ENCODE assay signal across 8 cellular contexts in genomic region chr17:31494259-31495048, GRCh38.
DNase-seq lines count a peak whose midpoint lies in the region; ATAC-seq lines count a peak whose summit lies in the region.

No MANE protein-coding gene starts in this region.

- H3K18ac ChIP-seq in neuronal stem cell (ENCODE audit: low read length), result no peak overlapping the region

- H4K91ac ChIP-seq in neuronal stem cell (ENCODE audit: low read depth, low read length, poor library complexity), result no peak overlapping the region

- H3K79me1 ChIP-seq in neuronal stem cell (ENCODE audit: low read depth, low read length), result peaks cover 2% of the 10 kb centered on the region

- no peak overlapping the region for H2BK120ac ChIP-seq in neuronal stem cell (ENCODE audit: low read depth, low read length)

- H3K4me2 ChIP-seq in neuronal stem cell (ENCODE audit: insufficient read depth, low read length, poor library complexity, severe bottlenecking), result no peak overlapping the region

- peak overlapping the region; percentile 82 for H2AK5ac ChIP-seq in neuronal stem cell (ENCODE audit: low read depth, low read length)

- no peak overlapping the region for H4K8ac ChIP-seq in neuronal stem cell (ENCODE audit: low read depth, low read length)

- peaks cover 0 to 15% of the 10 kb centered on the region in 2 donors for H3K4me1 ChIP-seq in neuronal stem cell (ENCODE audit: control insufficient read depth in 2 of 2, insufficient read depth in 1 of 2, low read depth in 1 of 2, low read length in 2 of 2)

- H3K36me3 ChIP-seq in neuronal stem cell (replicated peaks in 1 of 2; ENCODE audit: control insufficient read depth in 2 of 2, insufficient read depth in 2 of 2, low read length in 2 of 2), result no peaks in the 10 kb centered on the region

- H2AFZ ChIP-seq in neuronal stem cell (ENCODE audit: low read length), result no peak overlapping the region

- no peaks in the 10 kb centered on the region for H3K9me3 ChIP-seq in neuronal stem cell (replicated peaks in 1 of 2; ENCODE audit: control insufficient read depth in 2 of 2, insufficient read depth in 1 of 2, low read depth in 1 of 2, low read length in 2 of 2)

- peak; percentile 44 for DNase-seq in GDM1 (lab: John Stamatoyannopoulos, UW)
- peak; percentile 95 for DNase-seq in NOMO-1 treated with DMSO at 0.1 percent for 48 hours (lab: John Stamatoyannopoulos, UW; ENCODE audit: unreplicated experiment)
- peak; percentile 42 for DNase-seq in activated T-helper 9 cell treated with anti-CD3 and anti-CD28 coated beads, Interleukin-2, amount 50 U/mL, for 16 hours (ENCODE audit: low read depth)
- no peak for DNase-seq in neuronal stem cell (ENCODE audit: low spot score)
- no peak for DNase-seq in OCI-M2 (lab: John Stamatoyannopoulos, UW; ENCODE audit: unreplicated experiment)
- no peak for DNase-seq in GOT3 (lab: John Stamatoyannopoulos, UW)

- H3K27ac ChIP-seq in neuronal stem cell (replicated peaks; ENCODE audit: low read length), result no peak overlapping the region

- no peak overlapping the region for H3K4ac ChIP-seq in neuronal stem cell (ENCODE audit: low read length)

- H3K9ac ChIP-seq in neuronal stem cell (ENCODE audit: low read depth, low read length, poor library complexity), result peak overlapping the region; percentile 73

- no peak overlapping the region for H2BK15ac ChIP-seq in neuronal stem cell (ENCODE audit: low read length)

- no CpG with 5 or more reads among the region's 12 CpGs for WGBS in neuronal stem cell (ENCODE audit: extremely low coverage in 2 of 2, insufficient read length in 2 of 2, insufficient replicate concordance in 1 of 2), 2 donors

- H3K27me3 ChIP-seq in neuronal stem cell (ENCODE audit: control insufficient read depth in 3 of 3, insufficient read depth in 3 of 3, low read depth in 1 of 3, low read length in 3 of 3), result peaks cover 0 to 73% (median under 1%) of the 10 kb centered on the region in 3 experiments

- no peak overlapping the region for H2BK12ac ChIP-seq in neuronal stem cell (ENCODE audit: low read length)

- peak overlapping the region; percentile 11 for H2BK5ac ChIP-seq in neuronal stem cell (ENCODE audit: low read length)

- peak; percentile 51 for ATAC-seq in GM21576 (IDR thresholded peaks at IDR 0.05; ENCODE audit: unreplicated experiment)
- ATAC-seq in GM21367 (IDR thresholded peaks at IDR 0.05; ENCODE audit: unreplicated experiment), result no peak

- no peak overlapping the region for H3K4me3 ChIP-seq in neuronal stem cell (ENCODE audit: low read length in 2 of 2)

- peak overlapping the region; percentile 66 for H3K23ac ChIP-seq in neuronal stem cell (ENCODE audit: low read depth, low read length, poor library complexity)

- peak overlapping the region; percentile 65 for H3K14ac ChIP-seq in neuronal stem cell (ENCODE audit: low read length)

Comparison
In these comparisons a context has a peak if more than half of its experiments do, and no peak if none do; other contexts are left out.
1. DNase-seq: peak in GDM1 (single experiment), NOMO-1 treated with DMSO at 0.1 percent for 48 hours (single experiment) and activated T-helper 9 cell treated with anti-CD3 and anti-CD28 coated beads, Interleukin-2, amount 50 U/mL, for 16 hours (single experiment); none in neuronal stem cell (single experiment), OCI-M2 (single experiment) and GOT3 (single experiment).